In the genomic region with DNA sequence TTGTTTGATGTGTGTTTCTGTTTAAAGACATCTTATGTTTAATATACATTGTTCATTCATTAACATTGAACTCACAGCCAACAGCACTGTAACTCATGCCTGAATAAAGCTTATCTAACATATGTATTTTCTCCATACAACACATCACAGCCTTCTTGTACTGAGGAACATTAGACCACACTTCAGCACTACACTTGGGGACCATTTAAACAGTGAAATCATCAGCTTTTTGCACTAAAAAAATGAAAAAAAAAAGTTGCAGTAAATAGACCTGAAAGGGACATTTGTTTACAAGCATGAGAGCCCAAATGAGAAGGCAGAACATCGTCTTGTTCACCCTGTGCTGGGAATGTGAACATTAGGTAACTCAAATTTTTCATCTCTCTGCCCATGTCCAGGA, we compare ENCODE assay signal across 1 cellular context.
TF ChIP-seq lines count a peak whose summit lies in the region.

No MANE protein-coding gene starts in this region.

TF ChIP-seq in endothelial cell of umbilical vein, 7 proteins besides CTCF, POLR2A, EP300 and RAD21:
- TF ChIP-seq EZH2 (IDR thresholded peaks at IDR 0.05; ENCODE audit: borderline replicate concordance, low read depth, low read length, severe bottlenecking) (no peak), MAX (IDR thresholded peaks at IDR 0.05; ENCODE audit: insufficient read depth, insufficient read length) (no peak), POLR2AphosphoS5 (IDR thresholded peaks at IDR 0.05; ENCODE audit: insufficient read depth, low read depth, low read length) (no peak), JUN (IDR thresholded peaks at IDR 0.05; ENCODE audit: borderline replicate concordance, insufficient read depth, insufficient read length, low read depth) (no peak), MYC (IDR thresholded peaks at IDR 0.05; ENCODE audit: low read depth, low read length) (no peak), GATA2 (IDR thresholded peaks at IDR 0.05; ENCODE audit: insufficient read depth, insufficient read length, low read depth, low read length) (no peak), FOS (IDR thresholded peaks at IDR 0.05; ENCODE audit: borderline replicate concordance, insufficient read depth, low read length) (no peak)
